In genomic region chrX:51743179-51743957, GRCh38 we compare ENCODE assay signal across 7 cellular contexts. TPM values are rescaled to one million over a fixed set of nuclear protein-coding genes. Genes with fewer than 3 reads are reported as not detected.
DNase-seq lines count a peak whose midpoint lies in the region; ATAC-seq and TF ChIP-seq lines count a peak whose summit lies in the region.

TSS of gene GSPT2 (plus strand) at chrX:51743442. CDS start at chrX:51743627, 185 bp downstream.

- H3K4me3 ChIP-seq in epithelial cell of esophagus (ENCODE audit: low read length), result peak within 1 kb of the TSS; percentile 59

- peak; percentile 84 for DNase-seq in NCI-H2227 treated with DMSO at 0.1 percent for 48 hours (lab: John Stamatoyannopoulos, UW)
- peak; percentile 5 to 18 (median 14) for DNase-seq in activated CD8-positive, alpha-beta memory T cell treated with anti-CD3 and anti-CD28 coated beads for 48 hours (ENCODE audit: low read depth in 2 of 3, low spot score in 2 of 3)
- peak; percentile 45 for DNase-seq in epithelial cell of esophagus (ENCODE audit: low read depth)
- DNase-seq in mucosa of gallbladder (ENCODE audit: low spot score), result peak; percentile 54
- peak; percentile 28 to 37 for DNase-seq in stimulated activated CD8-positive, alpha-beta memory T cell treated with anti-CD3 and anti-CD28 coated beads, Interleukin-2, amount 100 ng/mL, for 48 hours (ENCODE audit: low read depth in 2 of 2)

- TF ChIP-seq CTCF in epithelial cell of esophagus (IDR thresholded peaks at IDR 0.05; ENCODE audit: insufficient read depth, low read depth, low read length, missing control alignments), result no peak

- ATAC-seq in GM18511 (IDR thresholded peaks at IDR 0.05; ENCODE audit: unreplicated experiment), result peak; percentile 96
- peak; percentile 85 for ATAC-seq in HG02870 (IDR thresholded peaks at IDR 0.05; ENCODE audit: unreplicated experiment)

RNA-seq across cellular contexts. Expression of gene GSPT2, which starts in this region (rescaled TPM):
- total RNA-seq in mucosa of gallbladder, result 13.4 TPM

Comparison
In these comparisons a context has a peak if more than half of its experiments do, and no peak if none do; other contexts are left out.
1. Peak in every context shown above with its lines: DNase-seq, ATAC-seq and H3K4me3 ChIP-seq.
2. DNase-seq: peak in every context shown above with its lines; median percentile 84 in NCI-H2227 treated with DMSO at 0.1 percent for 48 hours; 54 in mucosa of gallbladder; 45 in epithelial cell of esophagus; 32 in stimulated activated CD8-positive, alpha-beta memory T cell treated with anti-CD3 and anti-CD28 coated beads, Interleukin-2, amount 100 ng/mL, for 48 hours; 14 in activated CD8-positive, alpha-beta memory T cell treated with anti-CD3 and anti-CD28 coated beads for 48 hours.